Comparison of ENCODE assay signal across 19 cellular contexts in the genomic region with DNA sequence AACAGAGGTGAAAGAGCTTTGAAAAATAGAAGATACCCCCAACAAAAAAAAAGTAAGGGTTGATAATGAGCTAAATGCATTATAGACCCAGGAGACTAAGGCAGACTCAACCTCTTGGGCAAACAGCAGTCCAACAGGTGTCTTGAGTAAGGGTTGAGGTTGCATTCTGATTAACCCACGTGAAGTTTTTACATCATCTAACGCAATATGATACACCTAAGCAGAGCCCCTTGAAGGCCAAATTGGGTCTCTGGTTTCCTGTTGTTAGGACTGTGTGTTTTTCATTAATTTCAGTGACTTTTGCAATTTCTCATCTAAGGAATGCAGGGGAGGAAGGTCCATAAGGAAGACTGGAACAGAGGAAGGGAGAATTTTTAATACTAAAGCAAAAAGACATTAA.
"Had no signal": no experiment of that assay in that cellular context is flagged by ENCODE, and none has a peak within 500 bp of the region (broad histone marks: within the 10 kb centered on the region; RNA-seq: fewer than 3 reads in every experiment).

No MANE protein-coding gene starts in this region.

- H3K4me3 ChIP-seq: esophagus muscularis mucosa, gastroesophageal sphincter, left lung, lower lobe of right lung, sigmoid colon, skin epidermis had no signal

- DNase-seq: effector memory CD8-positive, alpha-beta T cell; glutamatergic neuron; islet precursor cell; left lung; lower lobe of right lung; midbrain; naive B cell; nephron progenitor cell; posterior cingulate gyrus; sigmoid colon; stimulated activated naive CD4-positive, alpha-beta T cell treated with Interleukin-2 at 50 U/mL for 16 hours; trophoblast cell had no signal

- H3K36me3 ChIP-seq: esophagus muscularis mucosa, gastroesophageal sphincter, left lung, lower lobe of right lung, sigmoid colon had no signal

- H3K27me3 ChIP-seq: esophagus muscularis mucosa, gastroesophageal sphincter, left lung, sigmoid colon had no signal

- H3K27ac ChIP-seq: epithelial cell of prostate, esophagus muscularis mucosa, gastroesophageal sphincter, left lung, lower lobe of right lung, sigmoid colon, skin epidermis had no signal

- H3K9me3 Mint-ChIP-seq: nephron progenitor cell had no signal

- FAIRE-seq: colon had no signal

- H3K9me3 ChIP-seq: esophagus muscularis mucosa, gastroesophageal sphincter, left lung, lower lobe of right lung, sigmoid colon had no signal

- H3K4me3 Mint-ChIP-seq: dendritic cell treated with granulocyte-macrophage colony-stimulating factor and Interleukin-4, amounts not matched to agents 40 ng/mL and 50 ng/mL, for 4 days; effector memory CD8-positive, alpha-beta T cell; memory B cell; naive B cell; nephron progenitor cell had no signal

- H3K36me3 Mint-ChIP-seq: memory B cell had no signal

- H3K27ac Mint-ChIP-seq: dendritic cell treated with granulocyte-macrophage colony-stimulating factor and Interleukin-4, amounts not matched to agents 40 ng/mL and 50 ng/mL, for 4 days; effector memory CD8-positive, alpha-beta T cell; memory B cell; naive B cell; nephron progenitor cell had no signal

- H3K27me3 Mint-ChIP-seq: dendritic cell treated with granulocyte-macrophage colony-stimulating factor and Interleukin-4, amounts not matched to agents 40 ng/mL and 50 ng/mL, for 4 days had no signal

- H3K4me1 Mint-ChIP-seq: memory B cell, naive B cell had no signal

- H3K4me1 ChIP-seq: esophagus muscularis mucosa, gastroesophageal sphincter, left lung, lower lobe of right lung had no signal
